ENCODE assay signal across 8 cellular contexts in genomic region chr3:16849240-16849639, GRCh38. TPM values are rescaled to one million over a fixed set of nuclear protein-coding genes. Genes with fewer than 3 reads are reported as not detected.
DNase-seq lines count a peak whose midpoint lies in the region; ATAC-seq, FAIRE-seq and TF ChIP-seq lines count a peak whose summit lies in the region.

No MANE protein-coding gene starts in this region.

- TF ChIP-seq CTCF in fibroblast of villous mesenchyme (IDR thresholded peaks at IDR 0.05; ENCODE audit: insufficient read depth, low read depth, low read length) (no peak), Caco-2 (IDR thresholded peaks at IDR 0.05; ENCODE audit: insufficient read depth in 1 of 2, low read depth in 1 of 2, low read length in 1 of 2, severe bottlenecking in 1 of 2, unreplicated experiment in 1 of 2) (no peak)

- H3K9me3 Mint-ChIP-seq in activated T-cell treated with anti-CD3 and anti-CD28 coated beads, Interleukin-2, amount 50 U/mL, for 4 hours: no peaks in the 10 kb centered on the region
- H3K9me3 Mint-ChIP-seq in Caco-2 (ENCODE audit: unreplicated experiment): no peaks in the 10 kb centered on the region

- POLR2A ChIA-PET in Caco-2 (lab: Charles Lee): no interaction called here

- DNase-seq in GM18507 (ENCODE audit: extremely low spot score, insufficient read length, low read depth) (no peak), NCI-H2196 treated with DMSO at 0.1 percent for 48 hours (lab: John Stamatoyannopoulos, UW; ENCODE audit: unreplicated experiment) (peak; percentile 44), fibroblast of villous mesenchyme (ENCODE audit: low read depth) (peak; percentile 17), skeletal muscle cell (ENCODE audit: low read depth) (no peak), DMS114 treated with DMSO at 0.1 percent for 48 hours (lab: John Stamatoyannopoulos, UW; ENCODE audit: unreplicated experiment) (no peak), Caco-2 (no peak)
- DNase-seq in activated T-cell treated with anti-CD3 and anti-CD28 coated beads, Interleukin-2, amount 50 U/mL, for 4 hours: peak; percentile 63

- no peaks in the 10 kb centered on the region for H3K9me3 ChIP-seq in Caco-2

- no TSS peak for BruUV-seq in Caco-2 (replicated peaks; lab: Mats Ljungman, UMichigan)

- peaks cover 51% of the 10 kb centered on the region for H3K4me1 Mint-ChIP-seq in activated T-cell treated with anti-CD3 and anti-CD28 coated beads, Interleukin-2, amount 50 U/mL, for 4 hours (ENCODE audit: low read depth)
- no peaks in the 10 kb centered on the region for H3K4me1 Mint-ChIP-seq in Caco-2 (ENCODE audit: low read depth, unreplicated experiment)

- no peak overlapping the region for H3K27ac Mint-ChIP-seq in Caco-2 (ENCODE audit: unreplicated experiment)

- CTCF ChIA-PET in Caco-2 (lab: Charles Lee): no interaction called here

- intact Hi-C loops in Caco-2 (cut with micrococcal nuclease; ENCODE audit: unreplicated experiment): loop anchor here (10.0 kb wide), 1 partner anchor 244 kb away; the partner anchor contains the start of gene DAZL

- H3K4me1 ChIP-seq in Caco-2: no peaks in the 10 kb centered on the region

- ATAC-seq in HG02798 (IDR thresholded peaks at IDR 0.05; ENCODE audit: poor library complexity, unreplicated experiment): peak; percentile 88
- ATAC-seq in activated T-cell treated with anti-CD3 and anti-CD28 coated beads, Interleukin-2, amount 50 U/mL, for 4 hours: peak; percentile 71 to 76

- H3K36me3 ChIP-seq in Caco-2 (ENCODE audit: control insufficient read depth, insufficient read depth, low read length): no peaks in the 10 kb centered on the region

- no peaks in the 10 kb centered on the region for H3K27me3 Mint-ChIP-seq in activated T-cell treated with anti-CD3 and anti-CD28 coated beads, Interleukin-2, amount 50 U/mL, for 4 hours (ENCODE audit: low read depth)
- H3K27me3 Mint-ChIP-seq in Caco-2 (ENCODE audit: insufficient read depth, unreplicated experiment): peaks cover 24% of the 10 kb centered on the region

- H3K27me3 ChIP-seq in Caco-2 (replicated peaks; ENCODE audit: control insufficient read depth, insufficient read depth, low read length): no peaks in the 10 kb centered on the region

- no peak overlapping the region for H3K4me3 ChIP-seq in fibroblast of villous mesenchyme (ENCODE audit: low read depth, low read length)
- peak overlapping the region; percentile 17 for H3K4me3 ChIP-seq in skeletal muscle cell (ENCODE audit: low read depth, low read length)
- no peak overlapping the region for H3K4me3 ChIP-seq in Caco-2 (ENCODE audit: low read depth, low read length)

- no peaks in the 10 kb centered on the region for H3K36me3 Mint-ChIP-seq in activated T-cell treated with anti-CD3 and anti-CD28 coated beads, Interleukin-2, amount 50 U/mL, for 4 hours (ENCODE audit: insufficient read depth)
- no peaks in the 10 kb centered on the region for H3K36me3 Mint-ChIP-seq in Caco-2 (ENCODE audit: insufficient read depth, unreplicated experiment)

- H3K4me3 Mint-ChIP-seq in activated T-cell treated with anti-CD3 and anti-CD28 coated beads, Interleukin-2, amount 50 U/mL, for 4 hours: peak overlapping the region; percentile 77
- H3K4me3 Mint-ChIP-seq in Caco-2 (ENCODE audit: unreplicated experiment): no peak overlapping the region

- FAIRE-seq in GM18507 (lab: Jason Lieb, UNC): peak; percentile 91

RNA-seq across cellular contexts. Expression of gene PLCL2, which starts 35.5 kb away (rescaled TPM):
- total RNA-seq in activated T-cell treated with anti-CD3 and anti-CD28 coated beads, Interleukin-2, amount 50 U/mL, for 4 hours: 10 to 100 TPM; 12.6 to 14.2 (median 12.7) TPM
- total RNA-seq in fibroblast of villous mesenchyme (3.9 and 5.6 TPM in 2 replicates), Caco-2 (2022) (0.07 TPM in 1 of 2 replicates, not detected in the other)

Comparison
In these comparisons a context has a peak if more than half of its experiments do, and no peak if none do; other contexts are left out.
1. DNase-seq: peak in NCI-H2196 treated with DMSO at 0.1 percent for 48 hours (single experiment), activated T-cell treated with anti-CD3 and anti-CD28 coated beads, Interleukin-2, amount 50 U/mL, for 4 hours (single experiment) and fibroblast of villous mesenchyme (single experiment); none in GM18507 (single experiment), skeletal muscle cell (single experiment), DMS114 treated with DMSO at 0.1 percent for 48 hours (single experiment) and Caco-2 (0 of 2).